ENCODE assay signal across 1 cellular context in genomic region chr5:138464388-138465287, GRCh38.
A peak's percentile ranks its signal among the peaks of the same experiment; 100 is the strongest.
TF ChIP-seq lines count a peak whose summit lies in the region.

No MANE protein-coding gene starts in this region.

TF ChIP-seq in HepG2, 621 proteins besides CTCF, POLR2A, EP300 and RAD21 (continued from another document and continues in another):
- TF ChIP-seq NFAT5 (CRISPR knock-in tag; IDR thresholded peaks at IDR 0.05): no peak
- TF ChIP-seq SNAPC4 (CRISPR knock-in tag; IDR thresholded peaks at IDR 0.05): peak; percentile 15; the same call in 1 of the 2 replicates
- no peak; the same call in 1 of the 2 replicates for TF ChIP-seq KLF12 (CRISPR knock-in tag; IDR thresholded peaks at IDR 0.05; ENCODE audit: borderline replicate concordance)
- TF ChIP-seq ETV6 (CRISPR knock-in tag; conservative IDR thresholded peaks at IDR 0.05): peak; percentile 42; the same call in 1 of the 2 replicates
- TF ChIP-seq SMC3 (IDR thresholded peaks at IDR 0.05; ENCODE audit: low read length): no peak
- TF ChIP-seq HNRNPK (IDR thresholded peaks at IDR 0.05; ENCODE audit: low read depth, low read length, poor library complexity, severe bottlenecking): peak; percentile 77
- TF ChIP-seq PAX8 (CRISPR knock-in tag; IDR thresholded peaks at IDR 0.05; ENCODE audit: borderline replicate concordance): no peak
- TF ChIP-seq ZFP1 (CRISPR knock-in tag; IDR thresholded peaks at IDR 0.05): 0 out of 2 replicates have a peak, but pooled peaks have one; percentile 10
- no peak for TF ChIP-seq REXO4 (CRISPR knock-in tag; IDR thresholded peaks at IDR 0.05; ENCODE audit: borderline replicate concordance)
- peak; percentile 71 for TF ChIP-seq NR2C2 (CRISPR knock-in tag; IDR thresholded peaks at IDR 0.05; ENCODE audit: borderline replicate concordance)
- no peak for TF ChIP-seq RFX3 (CRISPR knock-in tag; IDR thresholded peaks at IDR 0.05)
- no peak for TF ChIP-seq PRDM4 (CRISPR knock-in tag; IDR thresholded peaks at IDR 0.05; ENCODE audit: borderline replicate concordance)
- no peak for TF ChIP-seq TBP (CRISPR knock-in tag; IDR thresholded peaks at IDR 0.05)
- TF ChIP-seq SP2 (CRISPR knock-in tag; IDR thresholded peaks at IDR 0.05): no peak
- 0 out of 2 replicates have a peak, but pooled peaks have one; percentile 33 for TF ChIP-seq POLR2G (IDR thresholded peaks at IDR 0.05; ENCODE audit: low read depth, low read length)
- TF ChIP-seq HNF4A (CRISPR knock-in tag; IDR thresholded peaks at IDR 0.05): peak; percentile 29; the same call in 1 of the 2 replicates
- TF ChIP-seq ZNF792 (CRISPR knock-in tag; IDR thresholded peaks at IDR 0.05): 0 out of 2 replicates have a peak, but pooled peaks have one; percentile 7
- no peak; the same call in 1 of the 2 replicates for TF ChIP-seq ISL2 (CRISPR knock-in tag; IDR thresholded peaks at IDR 0.05)
- 0 out of 2 replicates have a peak, but pooled peaks have one; percentile 40 for TF ChIP-seq GLI4 (CRISPR knock-in tag; IDR thresholded peaks at IDR 0.05; ENCODE audit: borderline replicate concordance)
- peak; percentile 26 for TF ChIP-seq JARID2 (CRISPR knock-in tag; IDR thresholded peaks at IDR 0.05; ENCODE audit: insufficient replicate concordance)
- TF ChIP-seq ZNF12 (CRISPR knock-in tag; IDR thresholded peaks at IDR 0.05): no peak
- no peak for TF ChIP-seq E2F5 (CRISPR knock-in tag; conservative IDR thresholded peaks at IDR 0.05)
- 0 out of 2 replicates have a peak, but pooled peaks have one; percentile 16 for TF ChIP-seq HOXD1 (CRISPR knock-in tag; IDR thresholded peaks at IDR 0.05)
- TF ChIP-seq ZNF780A (CRISPR knock-in tag; IDR thresholded peaks at IDR 0.05): no peak
- peak; percentile 15; the same call in 1 of the 2 replicates for TF ChIP-seq ZFP82 (CRISPR knock-in tag; IDR thresholded peaks at IDR 0.05; ENCODE audit: borderline replicate concordance)
- peak; percentile 53; the same call in 1 of the 2 replicates for TF ChIP-seq NR0B2 (CRISPR knock-in tag; IDR thresholded peaks at IDR 0.05)
- TF ChIP-seq RBFOX2 (IDR thresholded peaks at IDR 0.05; ENCODE audit: low read depth, low read length): peak; percentile 78
- TF ChIP-seq TERF1 (CRISPR knock-in tag; IDR thresholded peaks at IDR 0.05): no peak
- TF ChIP-seq EED (CRISPR knock-in tag; IDR thresholded peaks at IDR 0.05): 0 out of 2 replicates have a peak, but pooled peaks have one; percentile 27
- no peak; the same call in 1 of the 2 replicates for TF ChIP-seq POGK (CRISPR knock-in tag; conservative IDR thresholded peaks at IDR 0.05)
- TF ChIP-seq ZNF709 (CRISPR knock-in tag; IDR thresholded peaks at IDR 0.05): no peak; the same call in 1 of the 2 replicates
- TF ChIP-seq RERE (CRISPR knock-in tag; IDR thresholded peaks at IDR 0.05; ENCODE audit: low read depth): no peak
- TF ChIP-seq HIVEP1 (CRISPR knock-in tag; IDR thresholded peaks at IDR 0.05): peak; percentile 100
- TF ChIP-seq AGO1 (IDR thresholded peaks at IDR 0.05; ENCODE audit: low read depth, low read length, poor library complexity, severe bottlenecking): no peak
